ENCODE assay signal across 33 cellular contexts in the genomic region with DNA sequence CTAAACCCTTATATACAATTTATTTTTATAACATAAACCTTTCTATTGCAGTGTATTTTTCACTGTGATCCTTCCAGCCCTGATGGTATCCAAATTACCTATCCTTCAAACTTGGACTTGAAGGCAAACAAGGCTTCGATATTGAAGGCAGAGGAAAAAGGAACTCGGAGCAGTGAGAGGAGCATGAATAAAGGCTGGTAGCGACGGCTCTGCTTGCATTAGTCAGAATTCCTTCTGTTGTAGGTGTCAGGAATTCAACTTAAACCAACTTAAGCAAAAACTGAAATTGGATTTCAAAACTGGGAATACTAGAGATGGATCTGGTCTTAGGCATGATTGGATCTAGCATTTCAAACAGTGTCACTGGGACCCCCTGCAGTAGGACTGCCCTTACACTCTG.
"Had no signal": no experiment of that assay in that cellular context is flagged by ENCODE, and none has a peak within 500 bp of the region (broad histone marks: within the 10 kb centered on the region; RNA-seq: fewer than 3 reads in every experiment).

No MANE protein-coding gene starts in this region.

- H3K36me3 Mint-ChIP-seq: activated CD4-positive, alpha-beta memory T cell treated with anti-CD3 and anti-CD28 coated beads for 36 hours; activated CD8-positive, alpha-beta memory T cell treated with anti-CD3 and anti-CD28 coated beads, Interleukin-2, amount 10 ng/mL, durations not matched to agents 7 days and 5 days; activated naive CD4-positive, alpha-beta T cell treated with anti-CD3 and anti-CD28 coated beads, Interleukin-2, amount 50 U/mL, for 24 hours; activated naive CD8-positive, alpha-beta T cell treated with anti-CD3 and anti-CD28 coated beads for 36 hours had no signal

- H3K9me3 ChIP-seq: adrenal gland, ascending aorta, esophagus muscularis mucosa, gastrocnemius medialis, heart left ventricle had no signal

- H3K27ac ChIP-seq: adrenal gland, ascending aorta, brain microvascular endothelial cell, esophagus muscularis mucosa, foreskin keratinocyte, gastrocnemius medialis, heart left ventricle had no signal

- ATAC-seq: activated CD4-positive, alpha-beta T cell treated with anti-CD3 and anti-CD28 coated beads for 36 hours; activated CD8-positive, alpha-beta memory T cell treated with anti-CD3 and anti-CD28 coated beads, Interleukin-2, amount 10 ng/mL, durations not matched to agents 7 days and 5 days; activated CD8-positive, alpha-beta T cell treated with anti-CD3 and anti-CD28 coated beads, Interleukin-2, amount 10 ng/mL, durations not matched to agents 7 days and 5 days; activated naive CD8-positive, alpha-beta T cell treated with anti-CD3 and anti-CD28 coated beads, Interleukin-2, amount 50 U/mL, for 24 hours; effector memory CD8-positive, alpha-beta T cell; foreskin keratinocyte; gastrocnemius medialis; heart left ventricle had no signal

- H3K4me1 ChIP-seq: adrenal gland, ascending aorta, foreskin keratinocyte, gastrocnemius medialis, heart left ventricle had no signal

- H3K9me3 Mint-ChIP-seq: activated CD4-positive, alpha-beta memory T cell treated with anti-CD3 and anti-CD28 coated beads for 36 hours; activated CD4-positive, alpha-beta T cell treated with anti-CD3 and anti-CD28 coated beads, Interleukin-2, amount 10 ng/mL, durations not matched to agents 24 days and 14 days; activated naive CD4-positive, alpha-beta T cell treated with anti-CD3 and anti-CD28 coated beads for 36 hours; activated naive CD4-positive, alpha-beta T cell treated with anti-CD3 and anti-CD28 coated beads, Interleukin-2, amount 50 U/mL, for 24 hours; activated naive CD8-positive, alpha-beta T cell treated with anti-CD3 and anti-CD28 coated beads for 36 hours; activated naive CD8-positive, alpha-beta T cell treated with anti-CD3 and anti-CD28 coated beads, Interleukin-2, amount 50 U/mL, for 24 hours; activated T-helper 1 cell treated with anti-CD3 and anti-CD28 coated beads, Interleukin-12 subunit alpha, Interleukin-12 subunit beta, Interleukin-2, Interleukin-4 antibody, amounts not matched to agents 30 ng/mL and 10 ng/mL and 1 ng/mL, durations not matched to agents 14 hours and 24 hours and 36 hours; activated T-helper 2 cell treated with anti-CD3 and anti-CD28 coated beads, Interferon-gamma antibody, Interleukin-2, Interleukin-4, amounts not matched to agents 10 μg/mL and 5 μg/mL and 100 μg/mL, durations not matched to agents 14 hours and 24 hours and 36 hours; central memory CD8-positive, alpha-beta T cell; effector memory CD8-positive, alpha-beta T cell had no signal

- H3K4me3 Mint-ChIP-seq: activated CD4-positive, alpha-beta memory T cell treated with anti-CD3 and anti-CD28 coated beads for 36 hours; activated CD4-positive, alpha-beta T cell treated with anti-CD3 and anti-CD28 coated beads for 36 hours; activated CD4-positive, alpha-beta T cell treated with anti-CD3 and anti-CD28 coated beads, Interleukin-2, amount 10 ng/mL, durations not matched to agents 24 days and 14 days; activated CD8-positive, alpha-beta memory T cell treated with anti-CD3 and anti-CD28 coated beads, Interleukin-2, amount 10 ng/mL, durations not matched to agents 7 days and 5 days; activated CD8-positive, alpha-beta T cell treated with anti-CD3 and anti-CD28 coated beads, Interleukin-2, amount 10 ng/mL, durations not matched to agents 7 days and 5 days; activated naive CD4-positive, alpha-beta T cell treated with anti-CD3 and anti-CD28 coated beads for 36 hours; activated naive CD4-positive, alpha-beta T cell treated with anti-CD3 and anti-CD28 coated beads, Interleukin-2, amount 50 U/mL, for 24 hours; activated naive CD8-positive, alpha-beta T cell treated with anti-CD3 and anti-CD28 coated beads for 36 hours; activated naive CD8-positive, alpha-beta T cell treated with anti-CD3 and anti-CD28 coated beads, Interleukin-2, amount 50 U/mL, for 24 hours; activated T-helper 1 cell treated with anti-CD3 and anti-CD28 coated beads, Interleukin-12 subunit alpha, Interleukin-12 subunit beta, Interleukin-2, Interleukin-4 antibody, amounts not matched to agents 30 ng/mL and 10 ng/mL and 1 ng/mL, durations not matched to agents 14 hours and 24 hours and 36 hours; central memory CD8-positive, alpha-beta T cell; effector memory CD8-positive, alpha-beta T cell had no signal

- H3K4me3 ChIP-seq: adrenal gland, ascending aorta, esophagus muscularis mucosa, gastrocnemius medialis, heart left ventricle had no signal

- FAIRE-seq: colon had no signal

- H3K4me1 Mint-ChIP-seq: activated CD4-positive, alpha-beta T cell treated with anti-CD3 and anti-CD28 coated beads for 36 hours; activated CD4-positive, alpha-beta T cell treated with anti-CD3 and anti-CD28 coated beads, Interleukin-2, amount 10 ng/mL, durations not matched to agents 24 days and 14 days; activated CD8-positive, alpha-beta memory T cell treated with anti-CD3 and anti-CD28 coated beads, Interleukin-2, amount 10 ng/mL, durations not matched to agents 7 days and 5 days; activated naive CD4-positive, alpha-beta T cell treated with anti-CD3 and anti-CD28 coated beads, Interleukin-2, amount 50 U/mL, for 24 hours; activated naive CD8-positive, alpha-beta T cell treated with anti-CD3 and anti-CD28 coated beads for 36 hours; activated naive CD8-positive, alpha-beta T cell treated with anti-CD3 and anti-CD28 coated beads, Interleukin-2, amount 50 U/mL, for 24 hours; central memory CD8-positive, alpha-beta T cell had no signal

- DNase-seq: activated CD4-positive, alpha-beta memory T cell treated with anti-CD3 and anti-CD28 coated beads for 36 hours; activated CD4-positive, alpha-beta T cell treated with anti-CD3 and anti-CD28 coated beads for 36 hours; activated CD4-positive, alpha-beta T cell treated with anti-CD3 and anti-CD28 coated beads, Interleukin-2, amount 10 ng/mL, durations not matched to agents 24 days and 14 days; activated CD4-positive, CD25-positive, alpha-beta regulatory T cell; activated CD4-positive, CD25-positive, alpha-beta regulatory T cell treated with anti-CD3 and anti-CD28 coated beads, Interleukin-2, amount 50 U/mL, for 72 hours; activated CD8-positive, alpha-beta memory T cell treated with anti-CD3 and anti-CD28 coated beads, Interleukin-2, amount 10 ng/mL, durations not matched to agents 7 days and 5 days; activated CD8-positive, alpha-beta memory T cell treated with anti-CD3 and anti-CD28 coated beads, Interleukin-2, amount 50 U/mL, for 4 hours; activated CD8-positive, alpha-beta T cell treated with anti-CD3 and anti-CD28 coated beads, Interleukin-2, amount 10 ng/mL, durations not matched to agents 7 days and 5 days; activated effector memory CD4-positive, alpha-beta T cell treated with anti-CD3 and anti-CD28 coated beads, Interleukin-2, amount 50 U/mL, for 16 hours; activated naive CD4-positive, alpha-beta T cell treated with anti-CD3 and anti-CD28 coated beads for 36 hours; activated naive CD8-positive, alpha-beta T cell treated with anti-CD3 and anti-CD28 coated beads for 36 hours; activated naive CD8-positive, alpha-beta T cell treated with anti-CD3 and anti-CD28 coated beads, Interleukin-2, amount 50 U/mL, for 24 hours; activated T-cell treated with anti-CD3 and anti-CD28 coated beads, Interleukin-2, amount 50 U/mL, for 1 hour; activated T-cell treated with anti-CD3 and anti-CD28 coated beads, Interleukin-2, amount 50 U/mL, for 48 hours; adrenal gland; brain microvascular endothelial cell; cortex of kidney; dermis blood vessel endothelial cell; effector CD4-positive, alpha-beta T cell; effector memory CD8-positive, alpha-beta T cell; erythroblast; foreskin keratinocyte; gastrocnemius medialis; glutamatergic neuron; heart left ventricle; T-helper 2 cell had no signal

- H3K27ac Mint-ChIP-seq: activated CD4-positive, alpha-beta memory T cell treated with anti-CD3 and anti-CD28 coated beads for 36 hours; activated CD4-positive, alpha-beta T cell treated with anti-CD3 and anti-CD28 coated beads for 36 hours; activated CD4-positive, alpha-beta T cell treated with anti-CD3 and anti-CD28 coated beads, Interleukin-2, amount 10 ng/mL, durations not matched to agents 24 days and 14 days; activated CD8-positive, alpha-beta memory T cell treated with anti-CD3 and anti-CD28 coated beads, Interleukin-2, amount 10 ng/mL, durations not matched to agents 7 days and 5 days; activated CD8-positive, alpha-beta T cell treated with anti-CD3 and anti-CD28 coated beads, Interleukin-2, amount 10 ng/mL, durations not matched to agents 7 days and 5 days; activated naive CD4-positive, alpha-beta T cell treated with anti-CD3 and anti-CD28 coated beads for 36 hours; activated naive CD4-positive, alpha-beta T cell treated with anti-CD3 and anti-CD28 coated beads, Interleukin-2, amount 50 U/mL, for 24 hours; activated naive CD8-positive, alpha-beta T cell treated with anti-CD3 and anti-CD28 coated beads for 36 hours; activated naive CD8-positive, alpha-beta T cell treated with anti-CD3 and anti-CD28 coated beads, Interleukin-2, amount 50 U/mL, for 24 hours; activated T-helper 1 cell treated with anti-CD3 and anti-CD28 coated beads, Interleukin-12 subunit alpha, Interleukin-12 subunit beta, Interleukin-2, Interleukin-4 antibody, amounts not matched to agents 30 ng/mL and 10 ng/mL and 1 ng/mL, durations not matched to agents 14 hours and 24 hours and 36 hours; activated T-helper 2 cell treated with anti-CD3 and anti-CD28 coated beads, Interferon-gamma antibody, Interleukin-2, Interleukin-4, amounts not matched to agents 10 μg/mL and 5 μg/mL and 100 μg/mL, durations not matched to agents 14 hours and 24 hours and 36 hours; effector memory CD8-positive, alpha-beta T cell had no signal

- H3K27me3 Mint-ChIP-seq: activated CD4-positive, alpha-beta T cell treated with anti-CD3 and anti-CD28 coated beads for 36 hours; activated naive CD4-positive, alpha-beta T cell treated with anti-CD3 and anti-CD28 coated beads, Interleukin-2, amount 50 U/mL, for 24 hours; activated naive CD8-positive, alpha-beta T cell treated with anti-CD3 and anti-CD28 coated beads for 36 hours; activated naive CD8-positive, alpha-beta T cell treated with anti-CD3 and anti-CD28 coated beads, Interleukin-2, amount 50 U/mL, for 24 hours had no signal

- H3K27me3 ChIP-seq: adrenal gland, ascending aorta, brain microvascular endothelial cell, esophagus muscularis mucosa, gastrocnemius medialis, heart left ventricle had no signal

- H3K36me3 ChIP-seq: adrenal gland, ascending aorta, brain microvascular endothelial cell, esophagus muscularis mucosa, gastrocnemius medialis, heart left ventricle had no signal
